Comparison of ENCODE assay signal across 9 cellular contexts in the genomic region with DNA sequence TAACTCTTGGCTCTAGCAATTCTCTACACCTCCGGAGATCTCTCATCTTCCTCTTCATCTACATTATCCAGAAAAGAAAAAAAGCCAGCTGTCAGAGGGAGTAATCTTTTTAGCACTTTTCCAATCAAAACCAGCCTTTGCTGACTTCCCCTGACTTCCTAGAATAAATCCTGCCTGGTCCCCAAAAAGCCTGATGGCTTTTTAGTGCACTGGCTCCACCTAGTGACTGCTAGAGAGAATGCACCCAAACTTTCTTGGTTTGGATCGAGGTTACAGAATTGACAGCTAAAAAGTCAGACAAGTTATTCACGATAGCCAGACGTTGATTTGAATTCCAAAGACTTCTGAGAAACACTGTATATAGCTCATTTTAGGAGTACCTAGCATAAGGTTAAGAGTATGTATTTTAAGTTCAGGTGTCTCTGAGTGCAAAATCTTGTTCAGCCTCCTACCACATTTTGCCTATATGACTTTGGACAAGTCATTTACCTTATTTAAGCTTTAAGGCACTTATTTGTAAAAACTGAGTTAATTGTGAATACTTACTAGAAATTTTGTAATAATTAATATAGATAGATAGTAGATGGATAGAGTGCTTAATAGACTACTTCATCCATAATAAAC.
DNase-seq lines count a peak whose midpoint lies in the region; ATAC-seq and TF ChIP-seq lines count a peak whose summit lies in the region.
"Had no signal": no experiment of that assay in that cellular context is flagged by ENCODE, and none has a peak within 500 bp of the region (broad histone marks: within the 10 kb centered on the region; RNA-seq: fewer than 3 reads in every experiment).

No MANE protein-coding gene starts in this region.

- TF ChIP-seq POLR2A in prostate gland (IDR thresholded peaks at IDR 0.05): no peak

- H3K27ac Mint-ChIP-seq in activated naive CD4-positive, alpha-beta T cell treated with anti-CD3 and anti-CD28 coated beads for 36 hours: no peak overlapping the region

- CTCF ChIA-PET in activated naive CD4-positive, alpha-beta T cell treated with anti-CD3 and anti-CD28 coated beads for 36 hours (lab: Charles Lee): interaction anchor here (0.7 to 1.7 kb wide), 31 partner anchors 10 to 912 kb away, joined by 3 to 14 read pairs (median 4); no protein-coding TSS in a partner anchor

- H3K27me3 ChIP-seq in prostate gland (replicated peaks; ENCODE audit: insufficient read depth): no peaks in the 10 kb centered on the region
- H3K27me3 ChIP-seq: BLaER1 treated with 17β-estradiol and CSF1 and Interleukin-3, amounts not matched to agents 10 nM and 100 nM had no signal

- H3K9me3 Mint-ChIP-seq in activated naive CD4-positive, alpha-beta T cell treated with anti-CD3 and anti-CD28 coated beads for 36 hours: no peaks in the 10 kb centered on the region

- no peak overlapping the region for H3K27ac ChIP-seq in prostate gland
- H3K27ac ChIP-seq: BLaER1 treated with 17β-estradiol and CSF1 and Interleukin-3, amounts not matched to agents 10 nM and 100 nM had no signal

- no peaks in the 10 kb centered on the region for H3K4me1 Mint-ChIP-seq in activated naive CD4-positive, alpha-beta T cell treated with anti-CD3 and anti-CD28 coated beads for 36 hours (ENCODE audit: low read depth)

- WGBS in prostate gland: 2% methylated on average over 4 of the region's 4 CpGs

- H3K9me3 ChIP-seq in prostate gland: no peaks in the 10 kb centered on the region
- H3K9me3 ChIP-seq: BLaER1 treated with 17β-estradiol and CSF1 and Interleukin-3, amounts not matched to agents 10 nM and 100 nM had no signal

- H3K4me3 ChIP-seq in prostate gland: no peak overlapping the region
- H3K4me3 ChIP-seq: BLaER1 treated with 17β-estradiol and CSF1 and Interleukin-3, amounts not matched to agents 10 nM and 100 nM had no signal

- no peak overlapping the region for H3K4me3 Mint-ChIP-seq in activated naive CD4-positive, alpha-beta T cell treated with anti-CD3 and anti-CD28 coated beads for 36 hours

- H3K4me1 ChIP-seq in prostate gland (replicated peaks): no peaks in the 10 kb centered on the region

- H3K36me3 Mint-ChIP-seq in activated naive CD4-positive, alpha-beta T cell treated with anti-CD3 and anti-CD28 coated beads for 36 hours (ENCODE audit: low read depth): no peaks in the 10 kb centered on the region

- intact Hi-C loops in activated naive CD4-positive, alpha-beta T cell treated with anti-CD3 and anti-CD28 coated beads for 36 hours (cut with micrococcal nuclease): loop anchor here (1.0 to 2.0 kb wide), 5 partner anchors 303 to 912 kb away; no protein-coding TSS in a partner anchor
- intact Hi-C loops in prostate gland (cut with DNase I): loop anchor here (5.0 to 10.0 kb wide), 3 partner anchors 302 to 912 kb away; no protein-coding TSS in a partner anchor

- H3K36me3 ChIP-seq in prostate gland: no peaks in the 10 kb centered on the region
- H3K36me3 ChIP-seq: BLaER1 treated with 17β-estradiol and CSF1 and Interleukin-3, amounts not matched to agents 10 nM and 100 nM had no signal

- ATAC-seq in HG03095 (IDR thresholded peaks at IDR 0.05; ENCODE audit: unreplicated experiment) (peak; percentile 49), HG03565 (IDR thresholded peaks at IDR 0.05; ENCODE audit: unreplicated experiment) (no peak)

- H3K27me3 Mint-ChIP-seq in activated naive CD4-positive, alpha-beta T cell treated with anti-CD3 and anti-CD28 coated beads for 36 hours (ENCODE audit: low read depth): peaks cover 4% of the 10 kb centered on the region

- DNase-seq in NCI-H1436 (lab: John Stamatoyannopoulos, UW) (peak; percentile 17), NCI-H1436 treated with DMSO at 0.1 percent for 48 hours (lab: John Stamatoyannopoulos, UW) (no peak), NCI-H774 (lab: John Stamatoyannopoulos, UW) (peak; percentile 23), globus pallidus (ENCODE audit: low spot score) (peak; percentile 55), prostate gland (ENCODE audit: low spot score) (peak; percentile 15)
- DNase-seq in activated naive CD4-positive, alpha-beta T cell treated with anti-CD3 and anti-CD28 coated beads for 36 hours: peak; percentile 59

- TF ChIP-seq CTCF in prostate gland (IDR thresholded peaks at IDR 0.05): peak; percentile 51 to 79 (median 75)
